4 cellular contexts compared by ENCODE assay signal in genomic region chr10:116875897-116876296, GRCh38. TPM values are rescaled to one million over a fixed set of nuclear protein-coding genes. Genes with fewer than 3 reads are reported as not detected.
"Had no signal": no experiment of that assay in that cellular context is flagged by ENCODE, and none has a peak within 500 bp of the region (broad histone marks: within the 10 kb centered on the region; RNA-seq: fewer than 3 reads in every experiment).

No MANE protein-coding gene starts in this region.

- H3K4me3 ChIP-seq: GM12878 had no signal

- ATAC-seq: GM12878 had no signal

- DNase-seq: GDM1, GF-D8 had no signal

RNA-seq across cellular contexts. Expression of gene ENO4, which starts 26.6 kb away (rescaled TPM):
- total RNA-seq: G401, GM12878 had no signal
